ENCODE assay signal across 9 cellular contexts in the genomic region with DNA sequence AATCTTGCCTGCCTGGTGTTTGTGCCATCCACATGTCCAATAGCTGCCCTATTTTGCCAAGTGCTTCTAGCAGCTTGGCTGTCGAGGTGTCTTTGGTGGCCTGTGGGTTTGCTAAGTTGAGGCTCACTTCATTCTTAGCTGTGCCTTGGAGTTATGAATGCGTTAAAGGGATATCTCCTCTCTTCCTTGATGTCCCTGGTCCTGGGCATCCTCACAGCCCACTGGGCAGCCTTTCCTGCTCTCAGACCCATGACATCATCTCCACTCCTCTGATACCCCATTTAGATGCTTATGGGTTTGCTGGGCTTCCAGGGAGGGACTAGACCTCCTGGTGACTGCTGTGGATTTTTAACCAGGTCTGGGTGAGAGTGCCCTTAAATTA. TPM values are rescaled to one million over a fixed set of nuclear protein-coding genes. Genes with fewer than 3 reads are reported as not detected.
A peak's percentile ranks its signal among the peaks of the same experiment; 100 is the strongest.
DNase-seq lines count a peak whose midpoint lies in the region; ATAC-seq, FAIRE-seq and TF ChIP-seq lines count a peak whose summit lies in the region.
"Had no signal": no experiment of that assay in that cellular context is flagged by ENCODE, and none has a peak within 500 bp of the region (broad histone marks: within the 10 kb centered on the region; RNA-seq: fewer than 3 reads in every experiment).

No MANE protein-coding gene starts in this region.

- in situ Hi-C loops in HepG2 (cut with HindIII; ENCODE audit: extremely low pct_ligation_motif_present, low pct_unique_long_range_greater_than_20kb) (no loop called here), astrocyte of the spinal cord (cut with HindIII; ENCODE audit: low sequenced_read_pairs) (no loop called here)

- no peak for ATAC-seq in HepG2
- ATAC-seq in right lobe of liver, result no peak
- no peak for ATAC-seq in HG03175 (IDR thresholded peaks at IDR 0.05; ENCODE audit: unreplicated experiment)

- no peak for TF ChIP-seq RAD21 in HepG2 (CRISPR knock-in tag; IDR thresholded peaks at IDR 0.05)

- no TSS peak for BruUV-seq in HepG2 (replicated peaks; lab: Mats Ljungman, UMichigan)

- H3K4me3 Mint-ChIP-seq in mesothelial cell of epicardium, result peak overlapping the region; percentile 95

- no peaks in the 10 kb centered on the region for H3K79me2 ChIP-seq in HepG2 (ENCODE audit: insufficient read depth, low read length)

- H3K4me2 ChIP-seq in HepG2 (ENCODE audit: low read depth, low read length), result no peak overlapping the region

- no peak overlapping the region for H3K27ac Mint-ChIP-seq in mesothelial cell of epicardium

- CTCF ChIA-PET in HepG2 (lab: Yijun Ruan, JAX; ENCODE audit: low intra/inter-chr PET ratio, low total read pairs), result no interaction called here

- H3K4me1 ChIP-seq in HepG2 (ENCODE audit: insufficient read depth, low read length) (peaks cover 7% of the 10 kb centered on the region), right lobe of liver (peaks cover 0 to 6% (median 0%) of the 10 kb centered on the region in 4 donors), uterus (no peaks in the 10 kb centered on the region)

- H3K9me3 Mint-ChIP-seq in mesothelial cell of epicardium, result no peaks in the 10 kb centered on the region

- H3K4me1 Mint-ChIP-seq in mesothelial cell of epicardium, result peaks cover 41% of the 10 kb centered on the region

- H3K4me3 ChIP-seq in HepG2 (replicated peaks in 1 of 3; ENCODE audit: insufficient read depth in 1 of 3, low read depth in 2 of 3, low read length in 3 of 3), result no peak overlapping the region
- no peak overlapping the region for H3K4me3 ChIP-seq in right lobe of liver
- H3K4me3 ChIP-seq in astrocyte of the spinal cord (ENCODE audit: low read depth, low read length), result peak overlapping the region; percentile 71
- peak overlapping the region; percentile 40 to 77 for H3K4me3 ChIP-seq in uterus

- TF ChIP-seq POLR2A in HepG2 (IDR thresholded peaks at IDR 0.05; ENCODE audit: insufficient read depth in 1 of 2, low read depth in 2 of 2, low read length in 2 of 2) (no peak), right lobe of liver (IDR thresholded peaks at IDR 0.05) (no peak), uterus (IDR thresholded peaks at IDR 0.05) (no peak)

- H3K27me3 Mint-ChIP-seq in mesothelial cell of epicardium (ENCODE audit: low read depth), result peaks cover 2% of the 10 kb centered on the region

- intact Hi-C loops in HepG2 (cut with micrococcal nuclease; ENCODE audit: unreplicated experiment) (no loop called here), right lobe of liver (cut with DNase I) (no loop called here), uterus (cut with DNase I; ENCODE audit: low total_unique reads) (no loop called here)

- no peaks in the 10 kb centered on the region for H4K20me1 ChIP-seq in HepG2 (ENCODE audit: insufficient read depth, low read length)

- no peak for FAIRE-seq in HepG2 (lab: Jason Lieb, UNC)
- no peak for FAIRE-seq in D721Med (lab: Jason Lieb, UNC)

- H3K36me3 ChIP-seq in HepG2 (replicated peaks in 1 of 2; ENCODE audit: control insufficient read depth in 1 of 2, insufficient read depth in 2 of 2, low read length in 2 of 2) (no peaks in the 10 kb centered on the region), right lobe of liver (no peaks in the 10 kb centered on the region), uterus (no peaks in the 10 kb centered on the region)

- TF ChIP-seq EP300 in HepG2 (IDR thresholded peaks at IDR 0.05; ENCODE audit: low read depth in 2 of 2, low read length in 2 of 2), result no peak
- no peak for TF ChIP-seq EP300 in HepG2 (CRISPR knock-in tag; IDR thresholded peaks at IDR 0.05; ENCODE audit: borderline replicate concordance)

- DNase-seq in HepG2 (ENCODE audit: low spot score), result no peak
- no peak for DNase-seq in right lobe of liver
- no peak for DNase-seq in astrocyte of the spinal cord (ENCODE audit: low read depth, low spot score)
- DNase-seq in mesothelial cell of epicardium (ENCODE audit: low spot score in 2 of 2, unreplicated experiment in 2 of 2), result no peak
- DNase-seq in uterus, result no peak
- DNase-seq in SHP77 treated with DMSO at 0.1 percent for 48 hours (lab: John Stamatoyannopoulos, UW), result no peak
- no peak for DNase-seq in D721Med (ENCODE audit: insufficient read length, low spot score)
- DNase-seq: NCI-H1436 treated with DMSO at 0.1 percent for 48 hours had no signal

- H2AFZ ChIP-seq in HepG2 (ENCODE audit: low read length), result no peak overlapping the region

- POLR2A ChIA-PET in HepG2 (lab: Yijun Ruan, JAX), result no interaction called here

- peaks cover 7 to 46% of the 10 kb centered on the region in 2 experiments for H3K27me3 ChIP-seq in HepG2 (ENCODE audit: control insufficient read depth in 1 of 2, insufficient read depth in 2 of 2, low read length in 2 of 2)
- no peaks in the 10 kb centered on the region for H3K27me3 ChIP-seq in right lobe of liver
- H3K27me3 ChIP-seq in uterus, result no peaks in the 10 kb centered on the region

- H3K27ac ChIP-seq in HepG2 (ENCODE audit: extremely low read length, insufficient read depth, low read length) (no peak overlapping the region), right lobe of liver (no peak overlapping the region), uterus (peak overlapping the region; percentile 74 to 75)

- no peak overlapping the region for H3K9ac ChIP-seq in HepG2 (ENCODE audit: insufficient read depth, low read depth, low read length)

- TF ChIP-seq CTCF in HepG2 (CRISPR knock-in tag; IDR thresholded peaks at IDR 0.05) (no peak), right lobe of liver (IDR thresholded peaks at IDR 0.05) (no peak), astrocyte of the spinal cord (IDR thresholded peaks at IDR 0.05; ENCODE audit: low read depth, low read length) (no peak), mesothelial cell of epicardium (IDR thresholded peaks at IDR 0.05; ENCODE audit: unreplicated experiment) (no peak), uterus (IDR thresholded peaks at IDR 0.05) (no peak), D721Med (IDR thresholded peaks at IDR 0.05; ENCODE audit: insufficient read depth, missing control alignments) (no peak)

- WGBS in HepG2 (ENCODE audit: low lambda C conversion rate), result 100% methylated on average over 1 of the region's 2 CpGs
- 83% methylated on average over 2 of the region's 2 CpGs for WGBS in right lobe of liver (ENCODE audit: insufficient coverage, low coverage, low lambda C conversion rate, missing lambda C conversion rate)

- H3K9me3 ChIP-seq in HepG2 (ENCODE audit: low read length) (no peaks in the 10 kb centered on the region), right lobe of liver (no peaks in the 10 kb centered on the region), uterus (no peaks in the 10 kb centered on the region)

- H3K36me3 Mint-ChIP-seq in mesothelial cell of epicardium, result no peaks in the 10 kb centered on the region

TF ChIP-seq in HepG2, 621 proteins besides CTCF, POLR2A, EP300 and RAD21:
- TF ChIP-seq ATF7 (IDR thresholded peaks at IDR 0.05) (peak; percentile 50; the same call in 1 of the 2 replicates), ATF7 (CRISPR knock-in tag; IDR thresholded peaks at IDR 0.05) (no peak), SOX5 (CRISPR knock-in tag; IDR thresholded peaks at IDR 0.05; ENCODE audit: borderline replicate concordance) (no peak), MEIS2 (CRISPR knock-in tag; IDR thresholded peaks at IDR 0.05) (no peak), ZNF224 (CRISPR knock-in tag; IDR thresholded peaks at IDR 0.05) (no peak)

RNA-seq across cellular contexts. Expression of a gene that starts 1.3 kb away (rescaled TPM):
- 0.34 and 0.60 TPM in 2 replicates for total RNA-seq in HepG2 (2016; rRNA removed; fragmentation: Illumina TruSeq; extraction: Trizol)
- total RNA-seq in HepG2 (2016; cell fraction: cytosol; rRNA removed; fragmentation: Illumina TruSeq; extraction: Trizol; ENCODE audit: low read depth), result 2.7 and 2.8 TPM in 2 replicates
- total RNA-seq in HepG2 (2016; cell fraction: insoluble cytoplasmic fraction; rRNA removed; fragmentation: Illumina TruSeq; extraction: Trizol), result 0.30 TPM in 2 replicates
- 0.31 and 0.65 TPM in 2 replicates for total RNA-seq in HepG2 (2016; cell fraction: membrane; rRNA removed; fragmentation: Illumina TruSeq; extraction: Trizol)
- 0.75 and 1.1 TPM in 2 replicates for total RNA-seq in HepG2 (2016; cell fraction: nucleus; rRNA removed; fragmentation: Illumina TruSeq; extraction: Trizol)
- polyA plus RNA-seq in HepG2 (2011; rRNA removed), result 0.50 and 0.67 TPM in 2 replicates
- 0.38 and 0.70 TPM in 2 replicates for polyA plus RNA-seq in HepG2 (2011; cell fraction: cytosol; rRNA removed)
- 0.16 and 0.21 TPM in 2 replicates for polyA plus RNA-seq in HepG2 (2011; cell fraction: nucleus; rRNA removed)
- 0.20 and 0.51 TPM in 2 replicates for polyA plus RNA-seq in HepG2 (2012)
- polyA plus RNA-seq in HepG2 (2016; cell fraction: cytosol; fragmentation: Illumina TruSeq; extraction: Trizol; ENCODE audit: low read depth), result 0.12 and 0.14 TPM in 2 replicates
- 0.37 and 0.61 TPM in 2 replicates for polyA plus RNA-seq in HepG2 (2016; cell fraction: insoluble cytoplasmic fraction; fragmentation: Illumina TruSeq; extraction: Trizol; ENCODE audit: low read depth)
- polyA plus RNA-seq in HepG2 (2016; cell fraction: membrane; fragmentation: Illumina TruSeq; extraction: Trizol; ENCODE audit: low read depth), result 0.37 and 0.43 TPM in 2 replicates
- polyA plus RNA-seq in HepG2 (2016; cell fraction: nucleus; fragmentation: Illumina TruSeq; extraction: Trizol; ENCODE audit: insufficient read depth, low read depth), result 0.85 and 0.99 TPM in 2 replicates
- polyA minus RNA-seq in HepG2 (2011; rRNA and poly(A)+ RNA removed; ENCODE audit: low replicate concordance), result 1.6 and 15.8 TPM in 2 replicates
- polyA minus RNA-seq in HepG2 (2011; cell fraction: cytosol; rRNA and poly(A)+ RNA removed), result 0.40 TPM in 1 of 2 replicates, not detected in the other
- 0.13 and 0.62 TPM in 2 replicates for polyA minus RNA-seq in HepG2 (2011; cell fraction: nucleus; rRNA and poly(A)+ RNA removed)
- 1 to 10 TPM in 5 of 6 experiments, under 1 TPM in 1; 0.62 to 3.3 (median 2.7) TPM for total RNA-seq in right lobe of liver
- 37.9 to 40.7 TPM (median 39.1 TPM) in 3 replicates for total RNA-seq in mesothelial cell of epicardium
- total RNA-seq in uterus, result 10 to 100 TPM; 10.2 to 41.9 (median 19.8) TPM

Comparison
In these comparisons a context has a peak if more than half of its experiments do, and no peak if none do; other contexts are left out.
1. H3K27ac ChIP-seq: peak in uterus (2 of 2); none in HepG2 (single experiment) and right lobe of liver (0 of 3).
2. H3K4me3 ChIP-seq: peak in astrocyte of the spinal cord (single experiment) and uterus (2 of 2); none in HepG2 (0 of 3) and right lobe of liver (0 of 3).